8 cellular contexts compared by ENCODE assay signal in genomic region chr9:103485138-103485537, GRCh38.
"Had no signal": no experiment of that assay in that cellular context is flagged by ENCODE, and none has a peak within 500 bp of the region (broad histone marks: within the 10 kb centered on the region; RNA-seq: fewer than 3 reads in every experiment).

No MANE protein-coding gene starts in this region.

- H3K27ac Mint-ChIP-seq: IgD-negative memory B cell had no signal

- H3K27me3 Mint-ChIP-seq: IgD-negative memory B cell had no signal

- DNase-seq: IMR-90, KBM-7, KG1 had no signal

- H3K4me1 Mint-ChIP-seq: IgD-negative memory B cell had no signal

- ATAC-seq: HepG2, K562 had no signal

- H3K27ac ChIP-seq: HL-60 had no signal

- H3K4me3 ChIP-seq: K562 had no signal

- H3K36me3 Mint-ChIP-seq: IgD-negative memory B cell had no signal

- H3K4me3 Mint-ChIP-seq: IgD-negative memory B cell had no signal

- FAIRE-seq: HepG2, HTR-8/SVneo, K562 had no signal
